In genomic region chr14:99252940-99253868, GRCh38 we compare ENCODE assay signal across 17 cellular contexts. TPM values are rescaled to one million over a fixed set of nuclear protein-coding genes. Genes with fewer than 3 reads are reported as not detected.
A peak's percentile ranks its signal among the peaks of the same experiment; 100 is the strongest.
DNase-seq lines count a peak whose midpoint lies in the region; ATAC-seq and TF ChIP-seq lines count a peak whose summit lies in the region.
"Had no signal": no experiment of that assay in that cellular context is flagged by ENCODE, and none has a peak within 500 bp of the region (broad histone marks: within the 10 kb centered on the region; RNA-seq: fewer than 3 reads in every experiment).

No MANE protein-coding gene starts in this region.

- H3K27ac Mint-ChIP-seq in GM23338, result no peak overlapping the region; the same call in 1 of the 2 replicates
- peak overlapping the region; percentile 99 to 100 for H3K27ac Mint-ChIP-seq in T-cell
- peak overlapping the region; percentile 88 for H3K27ac Mint-ChIP-seq in activated T-helper 2 cell treated with anti-CD3 and anti-CD28 coated beads, Interferon-gamma antibody, Interleukin-2, Interleukin-4, amounts not matched to agents 10 μg/mL and 5 μg/mL and 100 μg/mL, durations not matched to agents 14 hours and 24 hours and 36 hours

- H3K9me2 ChIP-seq in GM23338 (ENCODE audit: insufficient read depth), result no peaks in the 10 kb centered on the region

- no peaks in the 10 kb centered on the region for H3K36me3 ChIP-seq in GM23338 (ENCODE audit: insufficient read depth)
- no peaks in the 10 kb centered on the region for H3K36me3 ChIP-seq in esophagus muscularis mucosa
- H3K36me3 ChIP-seq: neutrophil had no signal

- TF ChIP-seq CTCF in GM23338 (conservative IDR thresholded peaks at IDR 0.05; ENCODE audit: low read depth in 2 of 2) (no peak), esophagus muscularis mucosa (IDR thresholded peaks at IDR 0.05) (no peak)

- DNase-seq in GM23338 (ENCODE audit: low spot score), result no peak
- DNase-seq in T-cell, result peak in 26 of 34 experiments; percentile 29 to 77 (median 60)
- no peak for DNase-seq in activated T-helper 2 cell treated with anti-CD3 and anti-CD28 coated beads, Interferon-gamma antibody, Interleukin-2, Interleukin-4, amounts not matched to agents 10 μg/mL and 5 μg/mL and 100 μg/mL, durations not matched to agents 14 hours and 24 hours and 36 hours (ENCODE audit: low spot score)
- peak; percentile 45 for DNase-seq in mesenteric fat pad (ENCODE audit: low spot score)
- no peak for DNase-seq in KBM-7
- no peak for DNase-seq in H4 (ENCODE audit: low spot score)
- DNase-seq in DMS 273 treated with DMSO at 0.1 percent for 48 hours (lab: John Stamatoyannopoulos, UW), result no peak
- DNase-seq in esophagus muscularis mucosa (ENCODE audit: extremely low spot score), result no peak
- DNase-seq: foreskin melanocyte, left cardiac atrium, NCI-H1436, small intestine, T-helper 9 cell had no signal

- H3K79me2 ChIP-seq in GM23338 (replicated peaks; ENCODE audit: insufficient read depth), result peaks cover 99% of the 10 kb centered on the region

- H3K27me3 ChIP-seq in GM23338 (ENCODE audit: insufficient read depth) (no peaks in the 10 kb centered on the region), esophagus muscularis mucosa (peaks cover 0 to 88% (median 3%) of the 10 kb centered on the region in 4 donors)

- H3K4me1 Mint-ChIP-seq in GM23338 (peaks cover 51% of the 10 kb centered on the region), T-cell (peaks cover 98% of the 10 kb centered on the region in 3 donors)
- peaks cover 88% of the 10 kb centered on the region for H3K4me1 Mint-ChIP-seq in activated T-helper 2 cell treated with anti-CD3 and anti-CD28 coated beads, Interferon-gamma antibody, Interleukin-2, Interleukin-4, amounts not matched to agents 10 μg/mL and 5 μg/mL and 100 μg/mL, durations not matched to agents 14 hours and 24 hours and 36 hours (ENCODE audit: low read depth)
- H3K4me1 Mint-ChIP-seq: CD14-positive monocyte had no signal

- no peaks in the 10 kb centered on the region for H3K9me3 Mint-ChIP-seq in GM23338
- no peaks in the 10 kb centered on the region for H3K9me3 Mint-ChIP-seq in T-cell
- no peaks in the 10 kb centered on the region for H3K9me3 Mint-ChIP-seq in activated T-helper 2 cell treated with anti-CD3 and anti-CD28 coated beads, Interferon-gamma antibody, Interleukin-2, Interleukin-4, amounts not matched to agents 10 μg/mL and 5 μg/mL and 100 μg/mL, durations not matched to agents 14 hours and 24 hours and 36 hours

- H3K9me3 ChIP-seq in esophagus muscularis mucosa, result no peaks in the 10 kb centered on the region
- H3K9me3 ChIP-seq: neutrophil had no signal

- H3K4me3 Mint-ChIP-seq in GM23338, result no peak overlapping the region
- peak overlapping the region; percentile 80 to 96 (median 81) for H3K4me3 Mint-ChIP-seq in T-cell
- H3K4me3 Mint-ChIP-seq in activated T-helper 2 cell treated with anti-CD3 and anti-CD28 coated beads, Interferon-gamma antibody, Interleukin-2, Interleukin-4, amounts not matched to agents 10 μg/mL and 5 μg/mL and 100 μg/mL, durations not matched to agents 14 hours and 24 hours and 36 hours (ENCODE audit: low read depth), result peak overlapping the region; percentile 60
- H3K4me3 Mint-ChIP-seq: CD14-positive monocyte had no signal

- intact Hi-C loops in activated T-helper 2 cell treated with anti-CD3 and anti-CD28 coated beads, Interferon-gamma antibody, Interleukin-2, Interleukin-4, amounts not matched to agents 10 μg/mL and 5 μg/mL and 100 μg/mL, durations not matched to agents 14 hours and 24 hours and 36 hours (cut with micrococcal nuclease), result loop anchor here (1.0 to 2.0 kb wide), 2 partner anchors 9 to 18 kb away; no protein-coding TSS in a partner anchor
- intact Hi-C loops in esophagus muscularis mucosa (cut with DNase I), result no loop called here

- H3K27ac ChIP-seq in GM23338 (ENCODE audit: low read depth) (no peak overlapping the region), esophagus muscularis mucosa (replicated peaks in 1 of 4) (no peak overlapping the region)
- H3K27ac ChIP-seq: coronary artery, neutrophil had no signal

- in situ Hi-C loops in KBM-7 (cut with MboI; ENCODE audit: low pct_unique_long_range_greater_than_20kb, low sequenced_read_pairs), result no loop called here

- H3K4me1 ChIP-seq in GM23338 (ENCODE audit: insufficient read depth), result peaks cover 38% of the 10 kb centered on the region
- no peaks in the 10 kb centered on the region for H3K4me1 ChIP-seq in esophagus muscularis mucosa

- peak; percentile 24 for ATAC-seq in GM23338
- peak; percentile 54 to 66 (median 60) for ATAC-seq in T-cell (replicated peaks in 1 of 4)
- ATAC-seq: left cardiac atrium had no signal

- no peak for TF ChIP-seq EP300 in esophagus muscularis mucosa (IDR thresholded peaks at IDR 0.05)

- WGBS in esophagus muscularis mucosa, result 78% methylated on average over 24 of the region's 25 CpGs

- peaks cover 4% of the 10 kb centered on the region; the same call in 1 of the 2 replicates for H4K20me1 ChIP-seq in GM23338 (replicated peaks; ENCODE audit: insufficient read depth)

- H3K36me3 Mint-ChIP-seq in GM23338 (ENCODE audit: low read depth) (peaks cover 11% of the 10 kb centered on the region), T-cell (peaks cover 65% of the 10 kb centered on the region)
- H3K36me3 Mint-ChIP-seq in activated T-helper 2 cell treated with anti-CD3 and anti-CD28 coated beads, Interferon-gamma antibody, Interleukin-2, Interleukin-4, amounts not matched to agents 10 μg/mL and 5 μg/mL and 100 μg/mL, durations not matched to agents 14 hours and 24 hours and 36 hours (ENCODE audit: low read depth), result peaks cover 74% of the 10 kb centered on the region
- H3K36me3 Mint-ChIP-seq: CD14-positive monocyte had no signal

- no peak for TF ChIP-seq POLR2A in esophagus muscularis mucosa (IDR thresholded peaks at IDR 0.05; ENCODE audit: low read depth)

- POLR2A ChIA-PET in T-cell (lab: Charles Lee), result interaction anchor here (0.5 to 1.8 kb wide), 8 partner anchors 9 to 904 kb away, joined by 3 to 8 read pairs (median 3); no protein-coding TSS in a partner anchor

- H3K27me3 Mint-ChIP-seq in GM23338 (ENCODE audit: insufficient read depth, low read depth, poor library complexity) (peaks cover 12% of the 10 kb centered on the region), T-cell (no peaks in the 10 kb centered on the region)
- H3K27me3 Mint-ChIP-seq in activated T-helper 2 cell treated with anti-CD3 and anti-CD28 coated beads, Interferon-gamma antibody, Interleukin-2, Interleukin-4, amounts not matched to agents 10 μg/mL and 5 μg/mL and 100 μg/mL, durations not matched to agents 14 hours and 24 hours and 36 hours (ENCODE audit: low read depth), result no peaks in the 10 kb centered on the region

- H3K4me2 ChIP-seq in GM23338, result no peak overlapping the region

- H2AFZ ChIP-seq in GM23338, result no peak overlapping the region

- CTCF ChIA-PET in T-cell (lab: Charles Lee), result interaction anchor here in 1 of 2 donors (1.0 to 2.0 kb wide), 3 partner anchors 9 to 17 kb away, joined by 3 to 13 read pairs (median 10); no protein-coding TSS in a partner anchor

- H3F3A ChIP-seq in GM23338 (replicated peaks; ENCODE audit: low read depth), result no peaks in the 10 kb centered on the region

- H3K4me3 ChIP-seq in GM23338, result no peak overlapping the region
- no peak overlapping the region for H3K4me3 ChIP-seq in esophagus muscularis mucosa
- H3K4me3 ChIP-seq: coronary artery had no signal

TF ChIP-seq in GM23338, 12 proteins besides CTCF, POLR2A, EP300 and RAD21 (continues in another document):
- TF ChIP-seq CREB1 (CRISPR knock-in tag; IDR thresholded peaks at IDR 0.05; ENCODE audit: low read depth) (no peak), NANOG (IDR thresholded peaks at IDR 0.05; ENCODE audit: borderline replicate concordance) (no peak), JUNB (IDR thresholded peaks at IDR 0.05; ENCODE audit: unreplicated experiment) (no peak)

RNA-seq across cellular contexts. Expression of gene BCL11B, which starts 18.8 kb away (rescaled TPM):
- total RNA-seq in GM23338 (2014; rRNA removed; shearing (Covaris generic)), result 5.6 and 6.7 TPM in 2 replicates
- polyA plus RNA-seq in GM23338 (2016; fragmentation: Nextera tagmentation; extraction: Ambion mirVana), result 2.4 and 2.7 TPM in 2 replicates
- 100 to 1,000 TPM; 181 to 240 (median 196) TPM for total RNA-seq in T-cell
- 34.1 and 34.9 TPM in 2 replicates for total RNA-seq in activated T-helper 2 cell treated with anti-CD3 and anti-CD28 coated beads, Interferon-gamma antibody, Interleukin-2, Interleukin-4, amounts not matched to agents 10 μg/mL and 5 μg/mL and 100 μg/mL, durations not matched to agents 14 hours and 24 hours and 36 hours
- 0.67 TPM for total RNA-seq in mesenteric fat pad
- total RNA-seq in H4 (2014; rRNA removed; shearing (Covaris generic)), result 0.90 and 1.4 TPM in 2 replicates
- total RNA-seq in esophagus muscularis mucosa, result under 1 TPM; 0.34 to 0.65 (median 0.46) TPM
- total RNA-seq: OCI-LY7 had no signal
- polyA plus RNA-seq: CD14-positive monocyte had no signal

Comparison
In these comparisons a context has a peak if more than half of its experiments do, and no peak if none do; other contexts are left out.
1. DNase-seq: peak in T-cell (26 of 34) and mesenteric fat pad (single experiment); none in GM23338 (single experiment), activated T-helper 2 cell treated with anti-CD3 and anti-CD28 coated beads, Interferon-gamma antibody, Interleukin-2, Interleukin-4, amounts not matched to agents 10 μg/mL and 5 μg/mL and 100 μg/mL, durations not matched to agents 14 hours and 24 hours and 36 hours (single experiment), KBM-7 (single experiment), H4 (single experiment), DMS 273 treated with DMSO at 0.1 percent for 48 hours (single experiment) and esophagus muscularis mucosa (single experiment).